ENCODE assay signal across 23 cellular contexts in the genomic region with DNA sequence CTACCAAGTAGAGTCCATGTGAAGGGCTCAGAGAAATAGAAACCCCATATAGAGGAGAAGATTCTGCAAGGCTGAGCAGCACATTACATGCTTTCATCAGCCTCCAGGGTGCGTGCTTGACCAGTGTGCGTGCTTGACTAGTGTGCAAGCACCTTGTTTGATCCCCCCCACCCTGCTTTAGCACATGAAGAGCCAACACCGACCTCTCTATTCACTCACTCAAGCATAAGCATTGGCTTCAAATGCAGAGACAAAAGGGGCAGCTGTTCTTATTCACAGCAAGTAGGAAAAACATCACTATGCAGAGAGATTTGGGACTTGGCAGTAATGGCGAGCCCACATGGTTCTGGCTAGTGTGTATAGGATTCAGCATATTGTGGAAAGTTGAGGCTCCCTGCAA.
DNase-seq lines count a peak whose midpoint lies in the region; ATAC-seq and TF ChIP-seq lines count a peak whose summit lies in the region.
"Had no signal": no experiment of that assay in that cellular context is flagged by ENCODE, and none has a peak within 500 bp of the region (broad histone marks: within the 10 kb centered on the region; RNA-seq: fewer than 3 reads in every experiment).

No MANE protein-coding gene starts in this region.

- H4K20me1 ChIP-seq in GM23338 (replicated peaks; ENCODE audit: insufficient read depth) = no peaks in the 10 kb centered on the region

- no peaks in the 10 kb centered on the region for H3F3A ChIP-seq in GM23338 (replicated peaks; ENCODE audit: low read depth)

- no peak overlapping the region for H3K27ac ChIP-seq in GM23338 (ENCODE audit: low read depth)
- no peak overlapping the region for H3K27ac ChIP-seq in VCaP
- H3K27ac ChIP-seq: coronary artery, PC-9, transverse colon had no signal

- no peak overlapping the region for H3K27ac Mint-ChIP-seq in GM23338
- H3K27ac Mint-ChIP-seq: activated CD4-positive, alpha-beta T cell treated with anti-CD3 and anti-CD28 coated beads, Interleukin-2, amount 10 ng/mL, durations not matched to agents 7 days and 5 days; activated T-helper 2 cell treated with anti-CD3 and anti-CD28 coated beads, Interferon-gamma antibody, Interleukin-2, Interleukin-4, amounts not matched to agents 10 μg/mL and 5 μg/mL and 100 μg/mL, durations not matched to agents 14 hours and 24 hours and 36 hours; CD8-positive, alpha-beta T cell; immature natural killer cell; stimulated activated naive CD8-positive, alpha-beta T cell treated with anti-CD3 and anti-CD28 coated beads, Interleukin-15, Interleukin-2, amounts not matched to agents 100 ng/mL and 50 ng/mL, for 24 hours had no signal

- peaks cover 6% of the 10 kb centered on the region; the same call in 1 of the 3 replicates for H3K36me3 Mint-ChIP-seq in GM23338 (ENCODE audit: low read depth)
- H3K36me3 Mint-ChIP-seq: CD8-positive, alpha-beta T cell; immature natural killer cell had no signal

- no peaks in the 10 kb centered on the region for H3K79me2 ChIP-seq in GM23338 (replicated peaks; ENCODE audit: insufficient read depth)

- peak; percentile 72 for DNase-seq in GM23338 (ENCODE audit: low spot score)
- peak; percentile 38 for DNase-seq in NCI-H1092 treated with DMSO at 0.1 percent for 48 hours (lab: John Stamatoyannopoulos, UW)
- DNase-seq in inferior parietal cortex (ENCODE audit: extremely low spot score) = peak; percentile 40
- no peak for DNase-seq in DMS79 (lab: John Stamatoyannopoulos, UW)
- DNase-seq in DMS53 (lab: John Stamatoyannopoulos, UW) = no peak
- DNase-seq: activated CD4-positive, alpha-beta T cell treated with anti-CD3 and anti-CD28 coated beads, Interleukin-2, amount 10 ng/mL, durations not matched to agents 7 days and 5 days; CD8-positive, alpha-beta T cell; DND-41; HCEC 1CT; immature natural killer cell; left ventricle myocardium superior; NCI-H1417 treated with DMSO at 0.1 percent for 48 hours; PC-9; SIG-M5; stimulated activated CD4-positive, alpha-beta T cell treated with anti-CD3 and anti-CD28 coated beads, Interleukin-2, amount 100 ng/mL, for 48 hours; transverse colon had no signal

- no peak overlapping the region for H3K4me3 Mint-ChIP-seq in GM23338
- H3K4me3 Mint-ChIP-seq: activated CD4-positive, alpha-beta T cell treated with anti-CD3 and anti-CD28 coated beads, Interleukin-2, amount 10 ng/mL, durations not matched to agents 7 days and 5 days; CD8-positive, alpha-beta T cell; immature natural killer cell; stimulated activated naive CD8-positive, alpha-beta T cell treated with anti-CD3 and anti-CD28 coated beads, Interleukin-15, Interleukin-2, amounts not matched to agents 100 ng/mL and 50 ng/mL, for 24 hours had no signal

- ATAC-seq in GM23338 (peak; percentile 97), HG02852 (IDR thresholded peaks at IDR 0.05; ENCODE audit: unreplicated experiment) (no peak), HG03135 (IDR thresholded peaks at IDR 0.05; ENCODE audit: unreplicated experiment) (no peak)
- ATAC-seq: CD8-positive, alpha-beta T cell; left ventricle myocardium superior had no signal

- TF ChIP-seq CTCF in GM23338 (conservative IDR thresholded peaks at IDR 0.05; ENCODE audit: low read depth in 2 of 2) (peak; percentile 41 to 63), VCaP (conservative IDR thresholded peaks at IDR 0.05) (peak; percentile 51; the same call in 1 of the 2 replicates)

- H3K36me3 ChIP-seq in GM23338 (ENCODE audit: insufficient read depth) = no peaks in the 10 kb centered on the region
- H3K36me3 ChIP-seq: transverse colon had no signal

- H3K4me1 ChIP-seq in GM23338 (ENCODE audit: insufficient read depth) = peaks cover 14% of the 10 kb centered on the region
- H3K4me1 ChIP-seq: transverse colon had no signal

- H3K27me3 Mint-ChIP-seq in GM23338 (ENCODE audit: insufficient read depth, low read depth, poor library complexity) = no peaks in the 10 kb centered on the region
- H3K27me3 Mint-ChIP-seq: activated CD4-positive, alpha-beta T cell treated with anti-CD3 and anti-CD28 coated beads, Interleukin-2, amount 10 ng/mL, durations not matched to agents 7 days and 5 days; stimulated activated naive CD8-positive, alpha-beta T cell treated with anti-CD3 and anti-CD28 coated beads, Interleukin-15, Interleukin-2, amounts not matched to agents 100 ng/mL and 50 ng/mL, for 24 hours had no signal

- peak overlapping the region; percentile 39; the same call in 1 of the 2 replicates for H3K4me2 ChIP-seq in GM23338
- H3K4me2 ChIP-seq: PC-9, smooth muscle cell had no signal

- no peaks in the 10 kb centered on the region for H3K27me3 ChIP-seq in GM23338 (ENCODE audit: insufficient read depth)
- H3K27me3 ChIP-seq: transverse colon had no signal

- H3K4me1 Mint-ChIP-seq in GM23338 = peaks cover 12% of the 10 kb centered on the region; the same call in 2 of the 3 replicates
- H3K4me1 Mint-ChIP-seq: activated CD4-positive, alpha-beta T cell treated with anti-CD3 and anti-CD28 coated beads, Interleukin-2, amount 10 ng/mL, durations not matched to agents 7 days and 5 days; immature natural killer cell had no signal

- H3K9me3 Mint-ChIP-seq in GM23338 = peaks cover 9% of the 10 kb centered on the region

- H3K9me2 ChIP-seq in GM23338 (ENCODE audit: insufficient read depth) = peaks cover under 1% of the 10 kb centered on the region; the same call in 1 of the 2 replicates

- H2AFZ ChIP-seq in GM23338 = 0 out of 2 replicates have a peak overlapping the region, but pooled peaks have one; percentile 3
- H2AFZ ChIP-seq: PC-9 had no signal

- no peak overlapping the region for H3K4me3 ChIP-seq in GM23338
- H3K4me3 ChIP-seq: coronary artery, PC-9, smooth muscle cell, transverse colon had no signal

TF ChIP-seq in GM23338, 12 proteins besides CTCF, POLR2A, EP300 and RAD21:
- TF ChIP-seq, protein P1, sequence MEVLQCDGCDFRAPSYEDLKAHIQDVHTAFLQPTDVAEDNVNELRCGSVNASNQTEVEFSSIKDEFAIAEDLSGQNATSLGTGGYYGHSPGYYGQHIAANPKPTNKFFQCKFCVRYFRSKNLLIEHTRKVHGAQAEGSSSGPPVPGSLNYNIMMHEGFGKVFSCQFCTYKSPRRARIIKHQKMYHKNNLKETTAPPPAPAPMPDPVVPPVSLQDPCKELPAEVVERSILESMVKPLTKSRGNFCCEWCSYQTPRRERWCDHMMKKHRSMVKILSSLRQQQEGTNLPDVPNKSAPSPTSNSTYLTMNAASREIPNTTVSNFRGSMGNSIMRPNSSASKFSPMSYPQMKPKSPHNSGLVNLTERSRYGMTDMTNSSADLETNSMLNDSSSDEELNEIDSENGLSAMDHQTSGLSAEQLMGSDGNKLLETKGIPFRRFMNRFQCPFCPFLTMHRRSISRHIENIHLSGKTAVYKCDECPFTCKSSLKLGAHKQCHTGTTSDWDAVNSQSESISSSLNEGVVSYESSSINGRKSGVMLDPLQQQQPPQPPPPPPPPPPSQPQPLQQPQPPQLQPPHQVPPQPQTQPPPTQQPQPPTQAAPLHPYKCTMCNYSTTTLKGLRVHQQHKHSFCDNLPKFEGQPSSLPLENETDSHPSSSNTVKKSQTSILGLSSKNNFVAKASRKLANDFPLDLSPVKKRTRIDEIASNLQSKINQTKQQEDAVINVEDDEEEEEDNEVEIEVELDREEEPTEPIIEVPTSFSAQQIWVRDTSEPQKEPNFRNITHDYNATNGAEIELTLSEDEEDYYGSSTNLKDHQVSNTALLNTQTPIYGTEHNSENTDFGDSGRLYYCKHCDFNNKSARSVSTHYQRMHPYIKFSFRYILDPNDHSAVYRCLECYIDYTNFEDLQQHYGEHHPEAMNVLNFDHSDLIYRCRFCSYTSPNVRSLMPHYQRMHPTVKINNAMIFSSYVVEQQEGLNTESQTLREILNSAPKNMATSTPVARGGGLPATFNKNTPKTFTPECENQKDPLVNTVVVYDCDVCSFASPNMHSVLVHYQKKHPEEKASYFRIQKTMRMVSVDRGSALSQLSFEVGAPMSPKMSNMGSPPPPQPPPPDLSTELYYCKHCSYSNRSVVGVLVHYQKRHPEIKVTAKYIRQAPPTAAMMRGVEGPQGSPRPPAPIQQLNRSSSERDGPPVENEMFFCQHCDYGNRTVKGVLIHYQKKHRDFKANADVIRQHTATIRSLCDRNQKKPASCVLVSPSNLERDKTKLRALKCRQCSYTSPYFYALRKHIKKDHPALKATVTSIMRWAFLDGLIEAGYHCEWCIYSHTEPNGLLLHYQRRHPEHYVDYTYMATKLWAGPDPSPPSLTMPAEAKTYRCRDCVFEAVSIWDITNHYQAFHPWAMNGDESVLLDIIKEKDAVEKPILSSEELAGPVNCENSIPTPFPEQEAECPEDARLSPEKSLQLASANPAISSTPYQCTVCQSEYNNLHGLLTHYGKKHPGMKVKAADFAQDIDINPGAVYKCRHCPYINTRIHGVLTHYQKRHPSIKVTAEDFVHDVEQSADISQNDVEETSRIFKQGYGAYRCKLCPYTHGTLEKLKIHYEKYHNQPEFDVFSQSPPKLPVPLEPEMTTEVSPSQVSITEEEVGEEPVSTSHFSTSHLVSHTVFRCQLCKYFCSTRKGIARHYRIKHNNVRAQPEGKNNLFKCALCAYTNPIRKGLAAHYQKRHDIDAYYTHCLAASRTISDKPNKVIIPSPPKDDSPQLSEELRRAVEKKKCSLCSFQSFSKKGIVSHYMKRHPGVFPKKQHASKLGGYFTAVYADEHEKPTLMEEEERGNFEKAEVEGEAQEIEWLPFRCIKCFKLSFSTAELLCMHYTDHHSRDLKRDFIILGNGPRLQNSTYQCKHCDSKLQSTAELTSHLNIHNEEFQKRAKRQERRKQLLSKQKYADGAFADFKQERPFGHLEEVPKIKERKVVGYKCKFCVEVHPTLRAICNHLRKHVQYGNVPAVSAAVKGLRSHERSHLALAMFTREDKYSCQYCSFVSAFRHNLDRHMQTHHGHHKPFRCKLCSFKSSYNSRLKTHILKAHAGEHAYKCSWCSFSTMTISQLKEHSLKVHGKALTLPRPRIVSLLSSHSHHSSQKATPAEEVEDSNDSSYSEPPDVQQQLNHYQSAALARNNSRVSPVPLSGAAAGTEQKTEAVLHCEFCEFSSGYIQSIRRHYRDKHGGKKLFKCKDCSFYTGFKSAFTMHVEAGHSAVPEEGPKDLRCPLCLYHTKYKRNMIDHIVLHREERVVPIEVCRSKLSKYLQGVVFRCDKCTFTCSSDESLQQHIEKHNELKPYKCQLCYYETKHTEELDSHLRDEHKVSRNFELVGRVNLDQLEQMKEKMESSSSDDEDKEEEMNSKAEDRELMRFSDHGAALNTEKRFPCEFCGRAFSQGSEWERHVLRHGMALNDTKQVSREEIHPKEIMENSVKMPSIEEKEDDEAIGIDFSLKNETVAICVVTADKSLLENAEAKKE (CRISPR knock-in tag; IDR thresholded peaks at IDR 0.05) = peak; percentile 30; the same call in 1 of the 2 replicates
- no peak for TF ChIP-seq ZNF114 (CRISPR knock-in tag; IDR thresholded peaks at IDR 0.05)

Comparison
In these comparisons a context has a peak if more than half of its experiments do, and no peak if none do; other contexts are left out.
1. DNase-seq: peak in GM23338 (single experiment), NCI-H1092 treated with DMSO at 0.1 percent for 48 hours (single experiment) and inferior parietal cortex (single experiment); none in DMS79 (single experiment) and DMS53 (single experiment).